ENCODE assay signal across 12 cellular contexts in genomic region chr4:129929052-129929451, GRCh38.
DNase-seq lines count a peak whose midpoint lies in the region; ATAC-seq and TF ChIP-seq lines count a peak whose summit lies in the region.
"Had no signal": no experiment of that assay in that cellular context is flagged by ENCODE, and none has a peak within 500 bp of the region (broad histone marks: within the 10 kb centered on the region; RNA-seq: fewer than 3 reads in every experiment).

No MANE protein-coding gene starts in this region.

- POLR2A ChIA-PET in GM10248 (lab: Yijun Ruan, JAX): no interaction called here

- H3K27ac ChIP-seq in RWPE2 (ENCODE audit: poor library complexity, severe bottlenecking): no peak overlapping the region
- H3K27ac ChIP-seq: spleen, thyroid gland had no signal

- H3K9me3 ChIP-seq in RWPE2 (ENCODE audit: severe bottlenecking) (no peaks in the 10 kb centered on the region), MG63 (no peaks in the 10 kb centered on the region)
- H3K9me3 ChIP-seq: spleen, thyroid gland had no signal

- CTCF ChIA-PET in GM10248 (lab: Yijun Ruan, JAX): no interaction called here

- TF ChIP-seq CTCF in GM10248 (IDR thresholded peaks at IDR 0.05; ENCODE audit: control extremely low read depth, extremely low read depth, low read depth, missing control alignments) (peak; percentile 16), RWPE2 (IDR thresholded peaks at IDR 0.05; ENCODE audit: poor library complexity, severe bottlenecking) (peak; percentile 32)

- intact Hi-C loops in left ventricle myocardium superior (cut with micrococcal nuclease): no loop called here

- H3K4me3 ChIP-seq in RWPE2 (ENCODE audit: severe bottlenecking) (no peak overlapping the region), MG63 (no peak overlapping the region)
- H3K4me3 ChIP-seq: spleen, thyroid gland had no signal

- H3K4me1 ChIP-seq in RWPE2 (ENCODE audit: insufficient read depth, poor library complexity, severe bottlenecking): no peaks in the 10 kb centered on the region
- H3K4me1 ChIP-seq: spleen, thyroid gland had no signal

- H3K36me3 ChIP-seq in RWPE2 (ENCODE audit: low read depth): no peaks in the 10 kb centered on the region
- H3K36me3 ChIP-seq in MG63: no peaks in the 10 kb centered on the region
- H3K36me3 ChIP-seq: spleen, thyroid gland had no signal

- H3K27me3 ChIP-seq in RWPE2 (ENCODE audit: insufficient read depth, poor library complexity, severe bottlenecking): no peaks in the 10 kb centered on the region
- no peaks in the 10 kb centered on the region for H3K27me3 ChIP-seq in MG63
- H3K27me3 ChIP-seq: spleen, thyroid gland had no signal

- peak; percentile 59 for ATAC-seq in HG02798 (IDR thresholded peaks at IDR 0.05; ENCODE audit: poor library complexity, unreplicated experiment)
- ATAC-seq in RWPE2 (ENCODE audit: low read depth): peak; percentile 52; the same call in 2 of the 3 replicates
- peak; percentile 75 for ATAC-seq in left lobe of liver
- ATAC-seq in left ventricle myocardium superior: no peak

- DNase-seq in GM10248 (ENCODE audit: extremely low spot score): no peak
- no peak for DNase-seq in RWPE2 (ENCODE audit: low spot score)
- DNase-seq in left lobe of liver (ENCODE audit: low spot score): no peak
- no peak for DNase-seq in MG63
- DNase-seq in cortex of kidney (lab: John Stamatoyannopoulos, UW): no peak
- no peak for DNase-seq in mesenteric fat pad (ENCODE audit: low spot score)
- no peak for DNase-seq in left ventricle myocardium superior
- DNase-seq: activated CD4-positive, alpha-beta memory T cell treated with anti-CD3 and anti-CD28 coated beads, Interleukin-2, amount 10 ng/mL, durations not matched to agents 7 days and 5 days; NCI-H446 treated with DMSO at 0.1 percent for 48 hours; spleen; thyroid gland had no signal
